Comparison of ENCODE assay signal across 8 cellular contexts in the genomic region with DNA sequence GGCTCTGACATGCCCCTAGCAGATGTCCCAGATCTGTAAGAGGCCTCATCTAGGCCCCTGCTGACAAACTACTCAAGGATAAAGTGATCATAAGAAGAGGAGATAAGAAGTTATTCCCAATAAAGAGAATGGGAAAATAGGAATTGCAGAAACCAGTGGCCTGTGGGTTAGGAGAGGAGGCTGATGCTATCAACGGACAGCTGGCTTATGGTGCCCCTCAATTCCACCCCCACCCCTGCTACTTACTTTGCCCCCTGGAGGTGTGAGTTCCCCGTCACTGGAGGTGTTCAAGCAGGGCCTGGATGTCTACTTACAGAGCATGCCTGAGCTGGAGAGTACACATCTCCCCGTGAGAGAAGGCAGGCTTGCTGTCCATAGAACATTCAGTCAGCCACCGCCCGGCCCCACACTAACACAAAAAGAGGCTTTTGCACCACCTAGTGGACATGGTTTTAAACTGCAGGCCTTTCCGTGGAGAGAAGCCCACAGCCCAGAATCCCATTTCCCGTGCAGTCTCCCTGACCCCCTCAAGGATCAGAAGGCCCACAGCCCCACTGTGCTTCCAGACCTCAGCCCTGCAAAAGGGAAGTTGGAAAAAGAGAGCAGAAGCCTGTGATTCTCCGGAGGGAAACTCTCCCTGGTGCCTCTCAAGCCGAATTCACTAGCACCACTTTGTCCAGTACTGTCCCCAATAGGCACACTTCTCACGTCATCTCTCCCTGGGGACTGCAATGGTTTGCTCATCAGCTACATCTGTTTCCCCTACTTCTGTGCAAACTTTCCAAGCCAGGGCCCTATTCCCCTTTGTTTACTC. TPM values are rescaled to one million over a fixed set of nuclear protein-coding genes. Genes with fewer than 3 reads are reported as not detected.
DNase-seq lines count a peak whose midpoint lies in the region; ATAC-seq and TF ChIP-seq lines count a peak whose summit lies in the region.

No MANE protein-coding gene starts in this region.

- no peak for ATAC-seq in GM19351 (IDR thresholded peaks at IDR 0.05; ENCODE audit: unreplicated experiment)

- H3K4me1 Mint-ChIP-seq in Calu3 (ENCODE audit: low read depth, unreplicated experiment): peaks cover 47% of the 10 kb centered on the region
- peaks cover 9% of the 10 kb centered on the region for H3K4me1 Mint-ChIP-seq in HFFc6 (ENCODE audit: low read depth)

- H3K4me3 Mint-ChIP-seq in Calu3 (ENCODE audit: low read depth, unreplicated experiment): no peak overlapping the region
- no peak overlapping the region for H3K4me3 Mint-ChIP-seq in HFFc6

- H3K27me3 Mint-ChIP-seq in Calu3 (ENCODE audit: unreplicated experiment): no peaks in the 10 kb centered on the region
- peaks cover 3% of the 10 kb centered on the region for H3K27me3 Mint-ChIP-seq in HFFc6 (ENCODE audit: insufficient read depth)

- in situ Hi-C loops in T47D (cut with HindIII; ENCODE audit: low pct_unique_long_range_greater_than_20kb, low sequenced_read_pairs): no loop called here

- CTCF ChIA-PET in Calu3 (lab: Charles Lee): interaction anchor here (0.8 to 6.2 kb wide), 8 partner anchors 9 to 237 kb away, joined by 3 to 31 read pairs (median 5); no protein-coding TSS in a partner anchor

- no peak overlapping the region for H3K4me3 ChIP-seq in WI38 (ENCODE audit: low read depth, low read length)

- DNase-seq in Calu3 (peak; percentile 85), HFFc6 (peak; percentile 64), NCI-H2196 treated with DMSO at 0.1 percent for 48 hours (lab: John Stamatoyannopoulos, UW; ENCODE audit: unreplicated experiment) (peak; percentile 69), T47D (ENCODE audit: low read depth in 1 of 2, low spot score in 1 of 2) (peak; percentile 83 to 85), iris pigment epithelial cell (ENCODE audit: low read depth) (peak; percentile 65)
- peak; percentile 35 to 64 (median 53) for DNase-seq in stimulated activated CD4-positive, alpha-beta T cell treated with anti-CD3 and anti-CD28 coated beads, Interleukin-1b, Interleukin-23, amount 100 ng/mL, for 24 hours (ENCODE audit: low read depth in 4 of 4, low spot score in 1 of 4)

- TF ChIP-seq CTCF in Calu3 (IDR thresholded peaks at IDR 0.05; ENCODE audit: unreplicated experiment) (peak; percentile 82), HFFc6 (IDR thresholded peaks at IDR 0.05) (peak; percentile 89), WI38 (IDR thresholded peaks at IDR 0.05; ENCODE audit: low read depth, low read length) (peak; percentile 76)

- no peaks in the 10 kb centered on the region for H3K36me3 Mint-ChIP-seq in Calu3 (ENCODE audit: insufficient read depth, unreplicated experiment)
- H3K36me3 Mint-ChIP-seq in HFFc6 (ENCODE audit: low read depth): 0 out of 2 replicates have a peak, but pooled peaks cover 5% of the 10 kb centered on the region

- no TSS peak for BruUV-seq in Calu3 (replicated peaks; lab: Mats Ljungman, UMichigan)

- H3K9me3 Mint-ChIP-seq in Calu3 (ENCODE audit: low read depth, unreplicated experiment): no peaks in the 10 kb centered on the region
- H3K9me3 Mint-ChIP-seq in HFFc6: no peaks in the 10 kb centered on the region

- intact Hi-C loops in Calu3 (cut with micrococcal nuclease; ENCODE audit: unreplicated experiment): loop anchor here (1.0 kb wide), 2 partner anchors 58 to 237 kb away; no protein-coding TSS in a partner anchor

- H3K27ac Mint-ChIP-seq in Calu3 (ENCODE audit: unreplicated experiment): no peak overlapping the region
- H3K27ac Mint-ChIP-seq in HFFc6: no peak overlapping the region

RNA-seq across cellular contexts. Expression of a gene that starts 23.8 kb away (rescaled TPM):
- total RNA-seq in Calu3 (2022): 0.88 and 0.94 TPM in 2 replicates
- not detected for total RNA-seq in HFFc6 (2021; fragmentation: NEBNext Ultra II Directional; extraction: Animal tissue kit (Norgen Biotek cat#: 25700))

RNA-seq across cellular contexts. Expression of a gene that starts 27.0 kb away (rescaled TPM):
- total RNA-seq in Calu3 (2022): 2.6 and 8.7 TPM in 2 replicates
- under 1 TPM in 4 of 6 experiments, not detected in 2; 0.20 to 0.32 (median 0.24) TPM for total RNA-seq in HFFc6 (2021; fragmentation: NEBNext Ultra II Directional; extraction: Animal tissue kit (Norgen Biotek cat#: 25700))
